Comparison of ENCODE assay signal across 26 cellular contexts in the genomic region with DNA sequence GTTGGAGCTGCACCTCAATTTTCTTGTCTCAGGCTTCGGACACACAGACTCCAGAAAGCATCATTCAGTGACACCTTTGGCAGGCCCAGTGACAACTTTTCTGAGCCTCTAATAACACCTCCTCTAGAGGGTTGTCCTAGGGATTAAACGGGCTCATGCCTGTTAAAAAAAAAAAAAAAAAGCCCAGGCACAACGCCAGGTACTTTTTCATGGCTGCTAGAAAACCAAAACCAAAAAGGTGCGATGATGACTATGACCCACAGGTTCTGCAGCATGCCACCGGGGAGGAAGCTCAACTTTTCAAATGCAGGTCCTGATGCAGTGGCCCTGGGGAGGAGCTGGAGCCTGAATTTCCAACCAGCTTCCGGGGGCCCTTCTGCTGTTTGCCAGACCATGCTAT.
DNase-seq lines count a peak whose midpoint lies in the region; ATAC-seq and TF ChIP-seq lines count a peak whose summit lies in the region.
"Had no signal": no experiment of that assay in that cellular context is flagged by ENCODE, and none has a peak within 500 bp of the region (broad histone marks: within the 10 kb centered on the region; RNA-seq: fewer than 3 reads in every experiment).

No MANE protein-coding gene starts in this region.

- TF ChIP-seq POLR2A in breast epithelium (IDR thresholded peaks at IDR 0.05): no peak
- no peak for TF ChIP-seq POLR2A in stomach (IDR thresholded peaks at IDR 0.05)

- 87 to 89% methylated on average over 5 to 6 of the region's 6 CpGs for WGBS in endodermal cell (ENCODE audit: insufficient coverage in 1 of 2, insufficient read length in 1 of 2), 2 experiments
- 41 to 58% (median 54%) methylated on average over 6 of the region's 6 CpGs for WGBS in stomach, 5 donors

- H3K27ac ChIP-seq in breast epithelium (no peak overlapping the region), endodermal cell (ENCODE audit: low read depth, low read length) (no peak overlapping the region), stomach (peak overlapping the region in 4 of 5 donors; percentile 47 to 70 (median 57))
- H3K27ac ChIP-seq: gastroesophageal sphincter, parathyroid adenoma, right lobe of liver, thoracic aorta, uterus had no signal

- H3K27ac Mint-ChIP-seq in MCF 10A (ENCODE audit: low read depth, unreplicated experiment): no peak overlapping the region
- H3K27ac Mint-ChIP-seq in endodermal cell: peak overlapping the region; percentile 24
- H3K27ac Mint-ChIP-seq: brain, GM23338, nephron had no signal

- no TSS peak for BruUV-seq in MCF 10A (replicated peaks; lab: Mats Ljungman, UMichigan)

- TF ChIP-seq CTCF in MCF 10A (IDR thresholded peaks at IDR 0.05; ENCODE audit: unreplicated experiment) (no peak), breast epithelium (IDR thresholded peaks at IDR 0.05) (no peak), endodermal cell (conservative IDR thresholded peaks at IDR 0.05) (no peak), stomach (IDR thresholded peaks at IDR 0.05) (no peak)

- H3K36me3 ChIP-seq in breast epithelium: no peaks in the 10 kb centered on the region
- peaks cover 16% of the 10 kb centered on the region for H3K36me3 ChIP-seq in endodermal cell (ENCODE audit: control insufficient read depth, insufficient read depth, low read length)
- H3K36me3 ChIP-seq in stomach: no peaks in the 10 kb centered on the region
- H3K36me3 ChIP-seq: gastroesophageal sphincter, MG63, right lobe of liver, thoracic aorta, uterus had no signal

- H3K4me3 Mint-ChIP-seq in MCF 10A (ENCODE audit: unreplicated experiment) (no peak overlapping the region), endodermal cell (no peak overlapping the region)
- H3K4me3 Mint-ChIP-seq: brain, GM23338, nephron had no signal

- H3K27me3 ChIP-seq in breast epithelium: no peaks in the 10 kb centered on the region
- no peaks in the 10 kb centered on the region for H3K27me3 ChIP-seq in endodermal cell (ENCODE audit: control insufficient read depth, insufficient read depth, low read length, poor library complexity, severe bottlenecking)
- H3K27me3 ChIP-seq in stomach: no peaks in the 10 kb centered on the region
- H3K27me3 ChIP-seq: gastroesophageal sphincter, MG63, right lobe of liver, uterus had no signal

- CTCF ChIA-PET in MCF 10A (lab: Yijun Ruan, JAX): interaction anchor here (0.6 to 1.6 kb wide), 6 partner anchors 11 to 1167 kb away, joined by 3 to 6 read pairs (median 4); no protein-coding TSS in a partner anchor

- peak; percentile 63 for ATAC-seq in HG03457 (IDR thresholded peaks at IDR 0.05; ENCODE audit: unreplicated experiment)
- no peak for ATAC-seq in GM21529 (IDR thresholded peaks at IDR 0.05; ENCODE audit: unreplicated experiment)
- ATAC-seq: gastroesophageal sphincter, GM23338 had no signal

- DNase-seq in MCF 10A (ENCODE audit: unreplicated experiment) (peak; percentile 50), breast epithelium (ENCODE audit: low spot score in 2 of 2) (no peak), endodermal cell (no peak), stomach (no peak), NCI-H524 (lab: John Stamatoyannopoulos, UW) (no peak), NCI-H774 (lab: John Stamatoyannopoulos, UW) (no peak)
- DNase-seq: ACHN; activated CD4-positive, CD25-positive, alpha-beta regulatory T cell treated with anti-CD3 and anti-CD28 coated beads, Interleukin-2, amount 50 U/mL, for 72 hours; activated gamma-delta T cell treated with Interleukin-2 at 50 U/mL for 16 hours; activated T-cell treated with anti-CD3 and anti-CD28 coated beads, Interleukin-2, amount 50 U/mL, for 1 hour; effector CD4-positive, alpha-beta T cell; MG63; NCI-H2107; right lobe of liver; stimulated activated CD4-positive, alpha-beta T cell treated with anti-CD3 and anti-CD28 coated beads, Interleukin-4, amount 100 ng/mL, for 4 hours; stimulated activated naive CD4-positive, alpha-beta T cell; T-helper 1 cell; uterus had no signal

- H3K4me1 ChIP-seq in breast epithelium (no peaks in the 10 kb centered on the region), endodermal cell (ENCODE audit: control insufficient read depth, insufficient read depth, low read length) (peaks cover 25% of the 10 kb centered on the region), stomach (peaks cover 0 to 8% (median 0%) of the 10 kb centered on the region in 4 donors)
- H3K4me1 ChIP-seq: gastroesophageal sphincter, parathyroid adenoma, right lobe of liver, uterus had no signal

- H3K9me3 Mint-ChIP-seq in MCF 10A (ENCODE audit: unreplicated experiment) (no peaks in the 10 kb centered on the region), endodermal cell (no peaks in the 10 kb centered on the region)
- H3K9me3 Mint-ChIP-seq: brain, GM23338, nephron had no signal

- H3K4me3 ChIP-seq in breast epithelium (no peak overlapping the region), endodermal cell (ENCODE audit: low read length) (no peak overlapping the region), stomach (no peak overlapping the region)
- H3K4me3 ChIP-seq: gastroesophageal sphincter, GM23338, MG63, right lobe of liver, thoracic aorta, uterus had no signal

- H3K27me3 Mint-ChIP-seq in MCF 10A (ENCODE audit: insufficient read depth, unreplicated experiment) (no peaks in the 10 kb centered on the region), endodermal cell (ENCODE audit: insufficient read depth) (no peaks in the 10 kb centered on the region)
- H3K27me3 Mint-ChIP-seq: brain had no signal

- POLR2A ChIA-PET in MCF 10A (lab: Yijun Ruan, JAX): interaction anchor here (0.6 kb wide), 1 partner anchor 33 kb away, joined by 3 read pairs; no protein-coding TSS in a partner anchor

- no peaks in the 10 kb centered on the region for H3K36me3 Mint-ChIP-seq in MCF 10A (ENCODE audit: insufficient read depth, unreplicated experiment)
- H3K36me3 Mint-ChIP-seq in endodermal cell (ENCODE audit: low read depth): peaks cover 41% of the 10 kb centered on the region

- H3K9ac ChIP-seq in endodermal cell (ENCODE audit: extremely low read depth, low read length, poor library complexity, severe bottlenecking): no peak overlapping the region
- H3K9ac ChIP-seq: parathyroid adenoma had no signal

- H3K9me3 ChIP-seq in breast epithelium (no peaks in the 10 kb centered on the region), endodermal cell (ENCODE audit: control insufficient read depth, low read length) (no peaks in the 10 kb centered on the region), stomach (no peaks in the 10 kb centered on the region)
- H3K9me3 ChIP-seq: gastroesophageal sphincter, MG63, right lobe of liver, thoracic aorta, uterus had no signal

- no peak for TF ChIP-seq EP300 in stomach (IDR thresholded peaks at IDR 0.05)

- intact Hi-C loops in MCF 10A (cut with micrococcal nuclease): no loop called here
- intact Hi-C loops in breast epithelium (cut with DNase I; ENCODE audit: low total_unique reads): no loop called here
- intact Hi-C loops in stomach (cut with DNase I; ENCODE audit: low total_unique reads): no loop called here

- peaks cover 17% of the 10 kb centered on the region for H3K4me1 Mint-ChIP-seq in MCF 10A (ENCODE audit: insufficient read depth, unreplicated experiment)
- H3K4me1 Mint-ChIP-seq in endodermal cell: peaks cover 70% of the 10 kb centered on the region

Comparison
In these comparisons a context has a peak if more than half of its experiments do, and no peak if none do; other contexts are left out.
1. H3K27ac ChIP-seq: peak in stomach (4 of 5); none in breast epithelium (0 of 2) and endodermal cell (single experiment).